In genomic region chr3:152404976-152405375, GRCh38 we compare ENCODE assay signal across 14 cellular contexts.
DNase-seq lines count a peak whose midpoint lies in the region; ATAC-seq, FAIRE-seq and TF ChIP-seq lines count a peak whose summit lies in the region.
"Had no signal": no experiment of that assay in that cellular context is flagged by ENCODE, and none has a peak within 500 bp of the region (broad histone marks: within the 10 kb centered on the region; RNA-seq: fewer than 3 reads in every experiment).

No MANE protein-coding gene starts in this region.

- FAIRE-seq in GM12892 (lab: Jason Lieb, UNC) = peak; percentile 42

- H3K27ac ChIP-seq in Peyer's patch (peak overlapping the region in 3 of 4 donors; percentile 36 to 73 (median 40)), left lung (peak overlapping the region; percentile 76 to 81), stomach smooth muscle (ENCODE audit: low read length) (peak overlapping the region; percentile 3)

- H3K27me3 ChIP-seq in Peyer's patch = no peaks in the 10 kb centered on the region
- no peaks in the 10 kb centered on the region for H3K27me3 ChIP-seq in left lung
- no peaks in the 10 kb centered on the region for H3K27me3 ChIP-seq in stomach smooth muscle (ENCODE audit: control insufficient read depth in 1 of 2, insufficient read depth in 2 of 2, low read length in 2 of 2)

- TF ChIP-seq CTCF in Peyer's patch (IDR thresholded peaks at IDR 0.05) (no peak), left lung (IDR thresholded peaks at IDR 0.05) (no peak)

- H3K9me3 ChIP-seq in Peyer's patch = no peaks in the 10 kb centered on the region
- H3K9me3 ChIP-seq in left lung = no peaks in the 10 kb centered on the region
- H3K9me3 ChIP-seq in stomach smooth muscle (ENCODE audit: control insufficient read depth in 2 of 2, low read length in 2 of 2) = no peaks in the 10 kb centered on the region

- ATAC-seq in left lung (no peak), GM18907 (IDR thresholded peaks at IDR 0.05; ENCODE audit: unreplicated experiment) (no peak)
- ATAC-seq: Panc1 had no signal

- intact Hi-C loops in left lung (cut with DNase I) = no loop called here

- no peak overlapping the region for H3K9ac ChIP-seq in stomach smooth muscle (ENCODE audit: low read length in 2 of 2)

- TF ChIP-seq POLR2A in GM12892 (IDR thresholded peaks at IDR 0.05; ENCODE audit: low read depth, low read length) (no peak), Peyer's patch (IDR thresholded peaks at IDR 0.05) (no peak)

- H3K4me3 ChIP-seq in Peyer's patch (no peak overlapping the region), left lung (no peak overlapping the region), stomach smooth muscle (ENCODE audit: low read length in 2 of 2) (no peak overlapping the region)
- H3K4me3 ChIP-seq: smooth muscle cell had no signal

- no peaks in the 10 kb centered on the region for H3K36me3 ChIP-seq in Peyer's patch
- no peaks in the 10 kb centered on the region for H3K36me3 ChIP-seq in left lung
- H3K36me3 ChIP-seq in stomach smooth muscle (ENCODE audit: control insufficient read depth in 2 of 2, insufficient read depth in 2 of 2, low read length in 2 of 2) = no peaks in the 10 kb centered on the region

- H3K4me1 ChIP-seq in Peyer's patch (peaks cover 0 to 41% (median 3%) of the 10 kb centered on the region in 4 donors), left lung (peaks cover 39 to 76% of the 10 kb centered on the region in 2 donors), stomach smooth muscle (ENCODE audit: control insufficient read depth, insufficient read depth, low read length) (peaks cover 31% of the 10 kb centered on the region)

- DNase-seq in GM12892 (ENCODE audit: insufficient read length) (no peak), Peyer's patch (no peak), left lung (no peak), NCI-H510A treated with DMSO at 0.1 percent for 48 hours (lab: John Stamatoyannopoulos, UW) (no peak), middle frontal gyrus (ENCODE audit: extremely low spot score, low spot score) (no peak)
- DNase-seq: activated CD4-positive, CD25-positive, alpha-beta regulatory T cell treated with anti-CD3 and anti-CD28 coated beads, Interleukin-2, amount 50 U/mL, for 72 hours; activated T-cell treated with anti-CD3 and anti-CD28 coated beads, Interleukin-2, amount 50 U/mL, for 1 hour; amygdala; Kasumi-1; NCI-H1694 had no signal

Comparison
In these comparisons a context has a peak if more than half of its experiments do, and no peak if none do; other contexts are left out.
1. H3K27ac ChIP-seq: peak in every context shown above with its lines; median percentile 78 in left lung; 40 in Peyer's patch; 3 in stomach smooth muscle.